Comparison of ENCODE assay signal across 19 cellular contexts in the genomic region with DNA sequence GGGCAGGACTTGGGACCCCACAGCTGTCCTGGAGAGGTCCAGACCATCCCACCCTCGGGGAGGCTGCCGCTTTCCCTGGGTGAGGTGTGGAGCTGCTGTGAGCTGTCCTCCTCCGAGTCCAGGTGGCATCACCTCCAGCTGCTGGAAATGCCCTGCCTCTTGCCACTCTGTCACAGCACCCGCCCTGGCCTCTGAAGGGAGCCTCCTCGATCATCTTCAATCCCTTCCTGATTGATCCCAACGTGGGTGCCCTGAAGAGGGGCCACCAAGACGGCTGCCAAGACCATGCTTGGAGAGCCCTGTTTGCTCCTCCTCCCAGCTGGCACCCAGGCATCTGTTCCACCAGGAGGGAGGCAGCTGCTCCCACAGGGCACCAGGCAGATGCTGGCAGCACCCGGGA. TPM values are rescaled to one million over a fixed set of nuclear protein-coding genes. Genes with fewer than 3 reads are reported as not detected.
A peak's percentile ranks its signal among the peaks of the same experiment; 100 is the strongest.
DNase-seq lines count a peak whose midpoint lies in the region; ATAC-seq and TF ChIP-seq lines count a peak whose summit lies in the region.
"Had no signal": no experiment of that assay in that cellular context is flagged by ENCODE, and none has a peak within 500 bp of the region (broad histone marks: within the 10 kb centered on the region; RNA-seq: fewer than 3 reads in every experiment).

No MANE protein-coding gene starts in this region.

- CTCF ChIA-PET in activated CD4-positive, alpha-beta memory T cell treated with anti-CD3 and anti-CD28 coated beads for 36 hours (lab: Charles Lee) = interaction anchor here (0.8 to 6.5 kb wide), 8 partner anchors 9 to 58 kb away, joined by 3 to 31 read pairs (median 8); a partner anchor contains a TSS

- H3K4me3 ChIP-seq in gastroesophageal sphincter = no peak overlapping the region
- no peak overlapping the region for H3K4me3 ChIP-seq in suprapubic skin
- H3K4me3 ChIP-seq: thyroid gland had no signal

- H3K27me3 ChIP-seq in gastroesophageal sphincter = no peaks in the 10 kb centered on the region
- no peaks in the 10 kb centered on the region for H3K27me3 ChIP-seq in suprapubic skin
- H3K27me3 ChIP-seq: thyroid gland had no signal

- no peak for DNase-seq in activated T-cell treated with anti-CD3 and anti-CD28 coated beads, Interleukin-2, amount 50 U/mL, for 24 hours
- DNase-seq in activated T-cell treated with anti-CD3 and anti-CD28 coated beads, Interleukin-2, amount 50 U/mL, for 48 hours = no peak
- no peak for DNase-seq in activated CD4-positive, alpha-beta memory T cell treated with anti-CD3 and anti-CD28 coated beads for 36 hours
- DNase-seq in suprapubic skin (ENCODE audit: low spot score in 2 of 2) (peak in 1 of 2 donors; percentile 74), GM13977 (ENCODE audit: low spot score) (no peak), GM19240 (ENCODE audit: insufficient read length, low spot score) (no peak), HT-29 (ENCODE audit: low spot score) (no peak)
- DNase-seq: activated CD4-positive, CD25-positive, alpha-beta regulatory T cell treated with anti-CD3 and anti-CD28 coated beads, Interleukin-2, amount 50 U/mL, for 72 hours; dermis blood vessel endothelial cell; DMS79 treated with DMSO at 0.1 percent for 48 hours; foreskin fibroblast; islet precursor cell; KG1; NCI-H2107; SK-N-SH; thyroid gland had no signal

- no CpG with 5 or more reads among the region's 8 CpGs for WGBS in gastroesophageal sphincter (ENCODE audit: low coverage in 1 of 2), 2 donors
- 44% methylated on average over 6 of the region's 8 CpGs for WGBS in suprapubic skin

- no peak for ATAC-seq in gastroesophageal sphincter
- ATAC-seq: sciatic nerve had no signal

- POLR2A ChIA-PET in activated CD4-positive, alpha-beta memory T cell treated with anti-CD3 and anti-CD28 coated beads for 36 hours (lab: Charles Lee) = interaction anchor here (2.0 kb wide), 1 partner anchor 54 kb away, joined by 5 read pairs; no protein-coding TSS in a partner anchor

- no peaks in the 10 kb centered on the region for H3K27me3 Mint-ChIP-seq in activated T-cell treated with anti-CD3 and anti-CD28 coated beads, Interleukin-2, amount 50 U/mL, for 24 hours
- no peaks in the 10 kb centered on the region for H3K27me3 Mint-ChIP-seq in activated CD4-positive, alpha-beta memory T cell treated with anti-CD3 and anti-CD28 coated beads for 36 hours

- TF ChIP-seq EP300 in gastroesophageal sphincter (IDR thresholded peaks at IDR 0.05) = no peak
- no peak for TF ChIP-seq EP300 in suprapubic skin (IDR thresholded peaks at IDR 0.05)

- intact Hi-C loops in activated CD4-positive, alpha-beta memory T cell treated with anti-CD3 and anti-CD28 coated beads for 36 hours (cut with micrococcal nuclease) = no loop called here

- TF ChIP-seq CTCF in gastroesophageal sphincter (IDR thresholded peaks at IDR 0.05) = no peak
- TF ChIP-seq CTCF in suprapubic skin (IDR thresholded peaks at IDR 0.05) = no peak
- TF ChIP-seq CTCF in GM13977 (IDR thresholded peaks at IDR 0.05; ENCODE audit: extremely low read depth, insufficient read depth, missing control alignments) = no peak

- TF ChIP-seq POLR2A in gastroesophageal sphincter (IDR thresholded peaks at IDR 0.05) (no peak), suprapubic skin (IDR thresholded peaks at IDR 0.05) (no peak)

- H3K36me3 ChIP-seq in gastroesophageal sphincter = no peaks in the 10 kb centered on the region
- no peaks in the 10 kb centered on the region for H3K36me3 ChIP-seq in suprapubic skin
- H3K36me3 ChIP-seq: thyroid gland had no signal

- no peaks in the 10 kb centered on the region for H3K36me3 Mint-ChIP-seq in activated T-cell treated with anti-CD3 and anti-CD28 coated beads, Interleukin-2, amount 50 U/mL, for 24 hours (ENCODE audit: low read depth)
- H3K36me3 Mint-ChIP-seq in activated CD4-positive, alpha-beta memory T cell treated with anti-CD3 and anti-CD28 coated beads for 36 hours = no peaks in the 10 kb centered on the region

- in situ Hi-C loops in GM13977 (cut with MboI; ENCODE audit: low pct_unique_long_range_greater_than_20kb, low sequenced_read_pairs, unreplicated experiment) = loop anchor here (10.0 kb wide), 1 partner anchor 400 kb away; a partner anchor contains a TSS

- no peaks in the 10 kb centered on the region for H3K9me3 Mint-ChIP-seq in activated T-cell treated with anti-CD3 and anti-CD28 coated beads, Interleukin-2, amount 50 U/mL, for 24 hours
- no peaks in the 10 kb centered on the region for H3K9me3 Mint-ChIP-seq in activated CD4-positive, alpha-beta memory T cell treated with anti-CD3 and anti-CD28 coated beads for 36 hours
- H3K9me3 Mint-ChIP-seq: nephron had no signal

- peak overlapping the region; percentile 10 for H3K4me3 Mint-ChIP-seq in activated T-cell treated with anti-CD3 and anti-CD28 coated beads, Interleukin-2, amount 50 U/mL, for 24 hours
- H3K4me3 Mint-ChIP-seq in activated CD4-positive, alpha-beta memory T cell treated with anti-CD3 and anti-CD28 coated beads for 36 hours = peak overlapping the region; percentile 26
- H3K4me3 Mint-ChIP-seq: nephron had no signal

- peak overlapping the region; percentile 77 for H3K27ac Mint-ChIP-seq in activated T-cell treated with anti-CD3 and anti-CD28 coated beads, Interleukin-2, amount 50 U/mL, for 24 hours
- peak overlapping the region; percentile 64 for H3K27ac Mint-ChIP-seq in activated CD4-positive, alpha-beta memory T cell treated with anti-CD3 and anti-CD28 coated beads for 36 hours

- H3K4me1 ChIP-seq in gastroesophageal sphincter (peaks cover 3 to 79% (median 64%) of the 10 kb centered on the region in 3 donors), suprapubic skin (peaks cover 70% of the 10 kb centered on the region)

- H3K9me3 ChIP-seq in gastroesophageal sphincter (no peaks in the 10 kb centered on the region), suprapubic skin (no peaks in the 10 kb centered on the region)
- H3K9me3 ChIP-seq: SK-N-SH, thyroid gland had no signal

- H3K27ac ChIP-seq in gastroesophageal sphincter = peak overlapping the region in 3 of 4 donors; percentile 88 to 92 (median 91)
- H3K27ac ChIP-seq in suprapubic skin = peak overlapping the region; percentile 94

- peaks cover 54% of the 10 kb centered on the region for H3K4me1 Mint-ChIP-seq in activated T-cell treated with anti-CD3 and anti-CD28 coated beads, Interleukin-2, amount 50 U/mL, for 24 hours (ENCODE audit: low read depth)
- peaks cover 43% of the 10 kb centered on the region for H3K4me1 Mint-ChIP-seq in activated CD4-positive, alpha-beta memory T cell treated with anti-CD3 and anti-CD28 coated beads for 36 hours (ENCODE audit: low read depth)

RNA-seq across cellular contexts. Expression of a gene that starts 4.6 kb away (rescaled TPM):
- under 1 TPM; 0.63 to 0.76 TPM for total RNA-seq in activated CD4-positive, alpha-beta memory T cell treated with anti-CD3 and anti-CD28 coated beads for 36 hours
- total RNA-seq in gastroesophageal sphincter (under 1 TPM in 1 of 4 donors, not detected in 3; 0.13 TPM), suprapubic skin (under 1 TPM in 2 of 4 donors, not detected in 2; 0.17 to 0.48 TPM)
- total RNA-seq in HT-29 (2014; rRNA removed; shearing (Covaris generic)) = 0.20 TPM in 1 of 2 replicates, not detected in the other
- total RNA-seq: thyroid gland had no signal

RNA-seq across cellular contexts. Expression of a gene that starts 58.3 kb away (rescaled TPM):
- 100 to 1,000 TPM; 112 TPM for total RNA-seq in activated CD4-positive, alpha-beta memory T cell treated with anti-CD3 and anti-CD28 coated beads for 36 hours
- total RNA-seq in gastroesophageal sphincter = 10 to 100 TPM; 34.7 to 83.6 (median 61.6) TPM
- total RNA-seq in suprapubic skin = 10 to 100 TPM; 16.3 to 50.7 (median 33.6) TPM
- 25.0 and 28.8 TPM in 2 replicates for total RNA-seq in HT-29 (2014; rRNA removed; shearing (Covaris generic))
